ENCODE assay signal across 8 cellular contexts in the genomic region with DNA sequence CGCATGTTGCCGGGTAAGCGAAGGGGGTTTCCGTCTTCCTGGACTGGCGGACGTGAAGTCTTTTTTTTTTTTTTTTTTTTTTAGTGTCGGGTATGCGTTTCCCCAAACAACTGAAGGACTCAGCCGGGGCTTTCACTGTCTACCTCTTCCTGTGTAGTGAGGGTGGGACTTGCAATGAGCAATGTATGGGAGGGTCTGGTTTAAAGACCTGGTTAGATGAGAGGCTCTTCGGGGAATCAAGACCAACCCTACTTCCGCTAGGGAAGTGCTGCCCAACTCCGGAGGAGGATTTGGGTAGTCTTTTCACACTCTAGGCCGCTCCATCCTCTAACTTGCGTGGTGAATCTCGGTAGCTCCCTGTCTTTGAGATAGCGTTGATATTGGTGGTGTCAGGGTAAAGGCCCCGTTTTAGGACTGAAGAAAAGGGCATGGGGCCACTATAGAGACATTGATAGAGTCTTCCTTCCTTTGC. TPM values are rescaled to one million over a fixed set of nuclear protein-coding genes. Genes with fewer than 3 reads are reported as not detected.
DNase-seq lines count a peak whose midpoint lies in the region; ATAC-seq lines count a peak whose summit lies in the region.

No MANE protein-coding gene starts in this region.

- H3K9me3 Mint-ChIP-seq in activated CD8-positive, alpha-beta memory T cell treated with anti-CD3 and anti-CD28 coated beads, Interleukin-2, amount 10 ng/mL, durations not matched to agents 7 days and 5 days (ENCODE audit: low read depth), result no peaks in the 10 kb centered on the region
- no peaks in the 10 kb centered on the region for H3K9me3 Mint-ChIP-seq in stimulated activated naive CD8-positive, alpha-beta T cell treated with anti-CD3 and anti-CD28 coated beads, Interleukin-15, Interleukin-2, amounts not matched to agents 100 ng/mL and 50 ng/mL, for 24 hours

- peak; percentile 34 for ATAC-seq in GM18858 (IDR thresholded peaks at IDR 0.05; ENCODE audit: unreplicated experiment)
- ATAC-seq in HG03103 (IDR thresholded peaks at IDR 0.05; ENCODE audit: low read depth, unreplicated experiment), result peak; percentile 26
- ATAC-seq in activated CD8-positive, alpha-beta memory T cell treated with anti-CD3 and anti-CD28 coated beads, Interleukin-2, amount 10 ng/mL, durations not matched to agents 7 days and 5 days, result peak; percentile 66

- H3K36me3 Mint-ChIP-seq in activated CD8-positive, alpha-beta memory T cell treated with anti-CD3 and anti-CD28 coated beads, Interleukin-2, amount 10 ng/mL, durations not matched to agents 7 days and 5 days, result peaks cover 31% of the 10 kb centered on the region
- peaks cover 36% of the 10 kb centered on the region for H3K36me3 Mint-ChIP-seq in stimulated activated naive CD8-positive, alpha-beta T cell treated with anti-CD3 and anti-CD28 coated beads, Interleukin-15, Interleukin-2, amounts not matched to agents 100 ng/mL and 50 ng/mL, for 24 hours (ENCODE audit: low read depth)

- peak overlapping the region; percentile 76 to 97 for H3K4me3 ChIP-seq in muscle layer of duodenum (ENCODE audit: low read depth in 1 of 2, low read length in 2 of 2)

- H3K27me3 Mint-ChIP-seq in activated CD8-positive, alpha-beta memory T cell treated with anti-CD3 and anti-CD28 coated beads, Interleukin-2, amount 10 ng/mL, durations not matched to agents 7 days and 5 days, result no peaks in the 10 kb centered on the region
- H3K27me3 Mint-ChIP-seq in stimulated activated naive CD8-positive, alpha-beta T cell treated with anti-CD3 and anti-CD28 coated beads, Interleukin-15, Interleukin-2, amounts not matched to agents 100 ng/mL and 50 ng/mL, for 24 hours, result no peaks in the 10 kb centered on the region

- CTCF ChIA-PET in activated CD8-positive, alpha-beta memory T cell treated with anti-CD3 and anti-CD28 coated beads, Interleukin-2, amount 10 ng/mL, durations not matched to agents 7 days and 5 days (lab: Charles Lee), result interaction anchor here (0.6 to 3.1 kb wide), 21 partner anchors 7 to 1452 kb away, joined by 3 to 14 read pairs (median 6); partner anchors contain the start of genes FMO4 and VAMP4

- no peaks in the 10 kb centered on the region for H3K27me3 ChIP-seq in muscle layer of duodenum (ENCODE audit: low read depth, low read length)

- no peaks in the 10 kb centered on the region for H3K9me3 ChIP-seq in muscle layer of duodenum (ENCODE audit: control insufficient read depth in 1 of 2, low read length in 2 of 2)

- H3K36me3 ChIP-seq in muscle layer of duodenum (ENCODE audit: control insufficient read depth in 1 of 2, insufficient read depth in 2 of 2, low read length in 2 of 2), result peaks cover 0 to 12% of the 10 kb centered on the region in 2 donors

- peak overlapping the region; percentile 88 for H3K4me3 Mint-ChIP-seq in activated CD8-positive, alpha-beta memory T cell treated with anti-CD3 and anti-CD28 coated beads, Interleukin-2, amount 10 ng/mL, durations not matched to agents 7 days and 5 days
- H3K4me3 Mint-ChIP-seq in stimulated activated naive CD8-positive, alpha-beta T cell treated with anti-CD3 and anti-CD28 coated beads, Interleukin-15, Interleukin-2, amounts not matched to agents 100 ng/mL and 50 ng/mL, for 24 hours, result peak overlapping the region; percentile 94

- peaks cover 18 to 34% of the 10 kb centered on the region in 2 donors for H3K4me1 ChIP-seq in muscle layer of duodenum (ENCODE audit: control insufficient read depth in 1 of 2, insufficient read depth in 2 of 2, low read length in 2 of 2)

- H3K4me1 Mint-ChIP-seq in activated CD8-positive, alpha-beta memory T cell treated with anti-CD3 and anti-CD28 coated beads, Interleukin-2, amount 10 ng/mL, durations not matched to agents 7 days and 5 days, result peaks cover 47% of the 10 kb centered on the region
- H3K4me1 Mint-ChIP-seq in stimulated activated naive CD8-positive, alpha-beta T cell treated with anti-CD3 and anti-CD28 coated beads, Interleukin-15, Interleukin-2, amounts not matched to agents 100 ng/mL and 50 ng/mL, for 24 hours (ENCODE audit: low read depth), result peaks cover 50% of the 10 kb centered on the region

- H3K27ac ChIP-seq in epithelial cell of prostate (peak overlapping the region; percentile 97), muscle layer of duodenum (ENCODE audit: low read length) (peak overlapping the region; percentile 93)

- H3K27ac Mint-ChIP-seq in activated CD8-positive, alpha-beta memory T cell treated with anti-CD3 and anti-CD28 coated beads, Interleukin-2, amount 10 ng/mL, durations not matched to agents 7 days and 5 days, result peak overlapping the region; percentile 91
- H3K27ac Mint-ChIP-seq in stimulated activated naive CD8-positive, alpha-beta T cell treated with anti-CD3 and anti-CD28 coated beads, Interleukin-15, Interleukin-2, amounts not matched to agents 100 ng/mL and 50 ng/mL, for 24 hours, result peak overlapping the region; percentile 96

- DNase-seq in AG20443 (ENCODE audit: low spot score), result peak; percentile 43
- DNase-seq in NCI-H774 (lab: John Stamatoyannopoulos, UW), result peak; percentile 34
- peak; percentile 84 for DNase-seq in activated CD8-positive, alpha-beta memory T cell treated with anti-CD3 and anti-CD28 coated beads, Interleukin-2, amount 10 ng/mL, durations not matched to agents 7 days and 5 days
- DNase-seq in epithelial cell of prostate (ENCODE audit: low read depth, low spot score), result peak; percentile 24

RNA-seq across cellular contexts. Expression of gene PRRC2C, which starts 0.8 kb away (rescaled TPM):
- 100 to 1,000 TPM; 225 to 244 TPM for total RNA-seq in activated CD8-positive, alpha-beta memory T cell treated with anti-CD3 and anti-CD28 coated beads, Interleukin-2, amount 10 ng/mL, durations not matched to agents 7 days and 5 days

Comparison
In these comparisons a context has a peak if more than half of its experiments do, and no peak if none do; other contexts are left out.
1. Peak in every context shown above with its lines: DNase-seq, ATAC-seq, H3K4me3 ChIP-seq and H3K27ac ChIP-seq.
2. DNase-seq: peak in every context shown above with its lines; median percentile 84 in activated CD8-positive, alpha-beta memory T cell treated with anti-CD3 and anti-CD28 coated beads, Interleukin-2, amount 10 ng/mL, durations not matched to agents 7 days and 5 days; 43 in AG20443; 34 in NCI-H774; 24 in epithelial cell of prostate.